Comparison of ENCODE assay signal across 10 cellular contexts in genomic region chr12:49903351-49903699, GRCh38. TPM values are rescaled to one million over a fixed set of nuclear protein-coding genes. Genes with fewer than 3 reads are reported as not detected.
A peak's percentile ranks its signal among the peaks of the same experiment; 100 is the strongest.
DNase-seq lines count a peak whose midpoint lies in the region; ATAC-seq and TF ChIP-seq lines count a peak whose summit lies in the region.
"Had no signal": no experiment of that assay in that cellular context is flagged by ENCODE, and none has a peak within 500 bp of the region (broad histone marks: within the 10 kb centered on the region; RNA-seq: fewer than 3 reads in every experiment).

No MANE protein-coding gene starts in this region.

- no TSS peak for BruUV-seq in A673 (replicated peaks; lab: Mats Ljungman, UMichigan)

- no peaks in the 10 kb centered on the region for H3K36me3 ChIP-seq in RWPE2 (ENCODE audit: low read depth)
- H3K36me3 ChIP-seq in fibroblast of lung (ENCODE audit: control insufficient read depth, insufficient read depth, low read length), result no peaks in the 10 kb centered on the region
- no peaks in the 10 kb centered on the region for H3K36me3 ChIP-seq in neuronal stem cell (replicated peaks in 1 of 2; ENCODE audit: control insufficient read depth in 2 of 2, insufficient read depth in 2 of 2, low read length in 2 of 2)
- H3K36me3 ChIP-seq in A673 (ENCODE audit: insufficient read depth, low read length, poor library complexity, severe bottlenecking), result no peaks in the 10 kb centered on the region

- no peak overlapping the region for H2BK5ac ChIP-seq in neuronal stem cell (ENCODE audit: low read length)

- H4K91ac ChIP-seq in neuronal stem cell (ENCODE audit: low read depth, low read length, poor library complexity), result no peak overlapping the region

- POLR2A ChIA-PET in A673 (lab: Charles Lee; ENCODE audit: low non-redundant PET), result no interaction called here

- peak overlapping the region; percentile 28 for H3K4me2 ChIP-seq in fibroblast of lung (ENCODE audit: extremely low read depth, insufficient read depth, low read length)
- H3K4me2 ChIP-seq in neuronal stem cell (ENCODE audit: insufficient read depth, low read length, poor library complexity, severe bottlenecking), result peak overlapping the region; percentile 85

- H3K23ac ChIP-seq in neuronal stem cell (ENCODE audit: low read depth, low read length, poor library complexity), result peak overlapping the region; percentile 56

- no peak for DNase-seq in CD14-positive monocyte (ENCODE audit: low spot score)
- peak; percentile 48 for DNase-seq in RWPE2 (ENCODE audit: low spot score)
- no peak for DNase-seq in fibroblast of lung (ENCODE audit: low read depth in 2 of 2)
- no peak for DNase-seq in neuronal stem cell (ENCODE audit: low spot score)
- no peak for DNase-seq in GDM1 (lab: John Stamatoyannopoulos, UW)
- DNase-seq in A673 (ENCODE audit: low spot score), result no peak

- peak overlapping the region; percentile 4 for H2BK12ac ChIP-seq in neuronal stem cell (ENCODE audit: low read length)

- H2BK15ac ChIP-seq in neuronal stem cell (ENCODE audit: low read length), result peak overlapping the region; percentile 37

- H3K4me1 Mint-ChIP-seq in CD14-positive monocyte, result peaks cover 10% of the 10 kb centered on the region

- H3K79me2 ChIP-seq in fibroblast of lung (ENCODE audit: control insufficient read depth, insufficient read depth, low read length), result no peaks in the 10 kb centered on the region

- H4K8ac ChIP-seq in neuronal stem cell (ENCODE audit: low read depth, low read length), result no peak overlapping the region

- no CpG with 5 or more reads among the region's 12 CpGs for WGBS in neuronal stem cell (ENCODE audit: extremely low coverage in 2 of 2, insufficient read length in 2 of 2, insufficient replicate concordance in 1 of 2), 2 donors

- H3K18ac ChIP-seq in neuronal stem cell (ENCODE audit: low read length), result peak overlapping the region; percentile 76

- no peaks in the 10 kb centered on the region for H3K9me3 ChIP-seq in RWPE2 (ENCODE audit: severe bottlenecking)
- no peaks in the 10 kb centered on the region for H3K9me3 ChIP-seq in fibroblast of lung (ENCODE audit: control insufficient read depth, insufficient read depth, low read depth, low read length)
- H3K9me3 ChIP-seq in neuronal stem cell (replicated peaks in 1 of 2; ENCODE audit: control insufficient read depth in 2 of 2, insufficient read depth in 1 of 2, low read depth in 1 of 2, low read length in 2 of 2), result no peaks in the 10 kb centered on the region
- H3K9me3 ChIP-seq in A673 (ENCODE audit: low read depth, low read length, poor library complexity, severe bottlenecking), result no peaks in the 10 kb centered on the region

- H3K27me3 Mint-ChIP-seq in CD14-positive monocyte (ENCODE audit: low read depth in 3 of 3), result peaks cover 37 to 59% (median 53%) of the 10 kb centered on the region in 3 donors

- no peak overlapping the region for H2BK120ac ChIP-seq in neuronal stem cell (ENCODE audit: low read depth, low read length)

- H3K4ac ChIP-seq in neuronal stem cell (ENCODE audit: low read length), result no peak overlapping the region

- peak overlapping the region; percentile 59 to 79 for H3K4me3 Mint-ChIP-seq in CD14-positive monocyte

- no peaks in the 10 kb centered on the region for H3K79me1 ChIP-seq in neuronal stem cell (ENCODE audit: low read depth, low read length)

- H3K9me3 Mint-ChIP-seq in CD14-positive monocyte, result peaks cover 0 to 6% (median 4%) of the 10 kb centered on the region in 7 donors

- CTCF ChIA-PET in A673 (lab: Charles Lee), result no interaction called here

- H3K9ac ChIP-seq in fibroblast of lung (ENCODE audit: insufficient read depth, low read length) (no peak overlapping the region), neuronal stem cell (ENCODE audit: low read depth, low read length, poor library complexity) (peak overlapping the region; percentile 47)

- H4K20me1 ChIP-seq in fibroblast of lung (ENCODE audit: control insufficient read depth, extremely low read depth, insufficient read depth, low read length), result no peaks in the 10 kb centered on the region

- intact Hi-C loops in CD14-positive monocyte (cut with micrococcal nuclease) (no loop called here), A673 (cut with micrococcal nuclease; ENCODE audit: unreplicated experiment) (no loop called here)

- H3K36me3 Mint-ChIP-seq in CD14-positive monocyte, result peaks cover 6% of the 10 kb centered on the region in 2 donors

- H3K27me3 ChIP-seq in RWPE2 (ENCODE audit: insufficient read depth, poor library complexity, severe bottlenecking), result no peaks in the 10 kb centered on the region
- peaks cover 5% of the 10 kb centered on the region for H3K27me3 ChIP-seq in fibroblast of lung (ENCODE audit: control insufficient read depth, insufficient read depth, low read length)
- H3K27me3 ChIP-seq in neuronal stem cell (ENCODE audit: control insufficient read depth in 3 of 3, insufficient read depth in 3 of 3, low read depth in 1 of 3, low read length in 3 of 3), result peaks cover 0 to 54% (median 4%) of the 10 kb centered on the region in 3 experiments
- H3K27me3 ChIP-seq in A673 (replicated peaks; ENCODE audit: insufficient read depth, low read depth, low read length, poor library complexity), result no peaks in the 10 kb centered on the region

- H3K4me1 ChIP-seq in RWPE2 (ENCODE audit: insufficient read depth, poor library complexity, severe bottlenecking) (no peaks in the 10 kb centered on the region), fibroblast of lung (ENCODE audit: control insufficient read depth, extremely low read depth, insufficient read depth, low read length) (peaks cover 2% of the 10 kb centered on the region), neuronal stem cell (ENCODE audit: control insufficient read depth in 2 of 2, insufficient read depth in 1 of 2, low read depth in 1 of 2, low read length in 2 of 2) (peaks cover 7 to 20% of the 10 kb centered on the region in 2 donors), A673 (ENCODE audit: insufficient read depth, low read length, poor library complexity, severe bottlenecking) (no peaks in the 10 kb centered on the region)

- ATAC-seq in RWPE2 (ENCODE audit: low read depth) (no peak), HG02981 (IDR thresholded peaks at IDR 0.05; ENCODE audit: unreplicated experiment) (no peak), HG03565 (IDR thresholded peaks at IDR 0.05; ENCODE audit: unreplicated experiment) (no peak)

- H3K27ac ChIP-seq in RWPE2 (ENCODE audit: poor library complexity, severe bottlenecking) (no peak overlapping the region), fibroblast of lung (ENCODE audit: insufficient read depth, low read length) (no peak overlapping the region), neuronal stem cell (replicated peaks; ENCODE audit: low read length) (no peak overlapping the region), A673 (ENCODE audit: low read depth, low read length, poor library complexity, severe bottlenecking) (no peak overlapping the region)

- peak overlapping the region; percentile 73 for H2AK5ac ChIP-seq in neuronal stem cell (ENCODE audit: low read depth, low read length)

- H3K4me3 ChIP-seq in RWPE2 (ENCODE audit: severe bottlenecking) (no peak overlapping the region), fibroblast of lung (replicated peaks in 1 of 4; ENCODE audit: control extremely low read depth in 1 of 4, insufficient read depth in 1 of 4, low read depth in 3 of 4, low read length in 4 of 4) (peak overlapping the region in 3 of 4 experiments; percentile 13 to 40 (median 34)), neuronal stem cell (ENCODE audit: low read length in 2 of 2) (peak overlapping the region; percentile 7 to 39), A673 (ENCODE audit: low read depth, low read length, poor library complexity, severe bottlenecking) (no peak overlapping the region)

- no peak overlapping the region for H3K27ac Mint-ChIP-seq in CD14-positive monocyte
- H3K27ac Mint-ChIP-seq: progenitor cell of endocrine pancreas had no signal

- H2AFZ ChIP-seq in fibroblast of lung (ENCODE audit: low read length) (peak overlapping the region; percentile 77), neuronal stem cell (ENCODE audit: low read length) (peak overlapping the region; percentile 71)

- peak overlapping the region; percentile 39 for H3K14ac ChIP-seq in neuronal stem cell (ENCODE audit: low read length)

- no peak for TF ChIP-seq CTCF in CD14-positive monocyte (IDR thresholded peaks at IDR 0.05)
- no peak for TF ChIP-seq CTCF in RWPE2 (IDR thresholded peaks at IDR 0.05; ENCODE audit: poor library complexity, severe bottlenecking)
- no peak for TF ChIP-seq CTCF in fibroblast of lung (conservative IDR thresholded peaks at IDR 0.05 in 1 of 2, IDR thresholded peaks at IDR 0.05 in 1 of 2; ENCODE audit: low read depth in 1 of 2, low read length in 2 of 2)
- TF ChIP-seq CTCF in A673 (conservative IDR thresholded peaks at IDR 0.05; ENCODE audit: low read depth, low read length), result no peak

RNA-seq across cellular contexts. Expression of gene FAIM2, which starts 0.4 kb away (rescaled TPM):
- polyA plus RNA-seq in CD14-positive monocyte (not detected), fibroblast of lung (1.00 and 7.3 TPM in 2 replicates)
- total RNA-seq in fibroblast of lung (0.50 and 3.6 TPM in 2 replicates), A673 (2021) (0.11 TPM in 1 of 2 replicates, not detected in the other)
- polyA plus RNA-seq in fibroblast of lung (2012), result 1.2 and 7.3 TPM in 2 replicates
- polyA minus RNA-seq in fibroblast of lung (ENCODE audit: low replicate concordance), result 0.67 and 28.2 TPM in 2 replicates
- polyA plus RNA-seq in neuronal stem cell (2013, experiment 1 of 2), result 5.6 TPM
- polyA plus RNA-seq in neuronal stem cell (2013, experiment 2 of 2), result 4.9 TPM
- total RNA-seq: glomerular endothelial cell, progenitor cell of endocrine pancreas had no signal

RNA-seq across cellular contexts. Expression of gene AQP2, which starts 47.2 kb away (rescaled TPM):
- not detected for polyA plus RNA-seq in CD14-positive monocyte
- not detected in 2 replicates for total RNA-seq in fibroblast of lung
- not detected in 2 replicates for polyA plus RNA-seq in fibroblast of lung
- not detected in 2 replicates for polyA plus RNA-seq in fibroblast of lung (2012)
- not detected in 2 replicates for polyA minus RNA-seq in fibroblast of lung (ENCODE audit: low replicate concordance)
- polyA plus RNA-seq in neuronal stem cell (2013, experiment 1 of 2), result not detected
- not detected for polyA plus RNA-seq in neuronal stem cell (2013, experiment 2 of 2)
- total RNA-seq in A673 (2021), result not detected in 2 replicates
- total RNA-seq: glomerular endothelial cell had no signal

RNA-seq across cellular contexts. Expression of gene AQP5, which starts 58.3 kb away (rescaled TPM):
- polyA plus RNA-seq in CD14-positive monocyte, result not detected
- under 0.01 TPM in 1 of 2 replicates, not detected in the other for total RNA-seq in fibroblast of lung
- not detected in 2 replicates for polyA plus RNA-seq in fibroblast of lung
- polyA plus RNA-seq in fibroblast of lung (2012), result not detected in 2 replicates
- polyA minus RNA-seq in fibroblast of lung (ENCODE audit: low replicate concordance), result not detected in 2 replicates
- 0.39 TPM for polyA plus RNA-seq in neuronal stem cell (2013, experiment 1 of 2)
- polyA plus RNA-seq in neuronal stem cell (2013, experiment 2 of 2), result 0.58 TPM
- not detected in 2 replicates for total RNA-seq in A673 (2021)
- total RNA-seq: glomerular endothelial cell had no signal

Comparison
In these comparisons a context has a peak if more than half of its experiments do, and no peak if none do; other contexts are left out.
1. H3K4me3 ChIP-seq: peak in fibroblast of lung (3 of 4) and neuronal stem cell (2 of 2); none in RWPE2 (single experiment) and A673 (single experiment).